19 cellular contexts compared by ENCODE assay signal in the genomic region with DNA sequence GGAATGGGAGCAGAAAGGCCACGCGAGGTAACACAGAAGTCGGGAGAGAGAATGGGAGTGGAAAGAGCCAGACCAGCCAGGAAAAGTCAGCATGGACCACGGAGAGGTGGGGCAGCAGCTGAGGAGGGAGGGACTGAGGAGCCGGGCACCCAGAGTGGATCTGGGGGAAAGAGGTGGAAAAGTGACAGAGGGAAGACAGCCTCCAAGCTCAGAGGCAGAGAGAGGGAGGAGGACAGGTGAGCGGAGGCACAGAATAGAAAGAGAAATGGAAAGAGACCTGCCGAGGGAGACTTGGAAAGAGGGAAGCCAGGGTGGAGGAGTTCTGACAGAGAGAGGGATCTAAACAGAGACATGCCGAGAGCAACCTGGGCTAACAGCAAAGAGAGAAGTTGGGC. TPM values are rescaled to one million over a fixed set of nuclear protein-coding genes. Genes with fewer than 3 reads are reported as not detected.
DNase-seq lines count a peak whose midpoint lies in the region; ATAC-seq and TF ChIP-seq lines count a peak whose summit lies in the region.
"Had no signal": no experiment of that assay in that cellular context is flagged by ENCODE, and none has a peak within 500 bp of the region (broad histone marks: within the 10 kb centered on the region; RNA-seq: fewer than 3 reads in every experiment).

No MANE protein-coding gene starts in this region.

- peaks cover 28% of the 10 kb centered on the region for H3K79me2 ChIP-seq in GM23338 (replicated peaks; ENCODE audit: insufficient read depth)

- H2AFZ ChIP-seq in GM23338 = no peak overlapping the region
- H2AFZ ChIP-seq: GM23248 had no signal

- H3F3A ChIP-seq in GM23338 (replicated peaks; ENCODE audit: low read depth) = peaks cover 6% of the 10 kb centered on the region; the same call in 1 of the 2 replicates

- no peak for TF ChIP-seq CTCF in GM23338 (conservative IDR thresholded peaks at IDR 0.05; ENCODE audit: low read depth in 2 of 2)
- TF ChIP-seq CTCF in body of pancreas (IDR thresholded peaks at IDR 0.05) = no peak
- TF ChIP-seq CTCF in brain microvascular endothelial cell (IDR thresholded peaks at IDR 0.05; ENCODE audit: low read depth, low read length, missing control alignments) = no peak

- intact Hi-C loops in body of pancreas (cut with DNase I) = no loop called here

- no peaks in the 10 kb centered on the region for H3K9me2 ChIP-seq in GM23338 (ENCODE audit: insufficient read depth)

- H4K20me1 ChIP-seq in GM23338 (replicated peaks; ENCODE audit: insufficient read depth) = peaks cover 12% of the 10 kb centered on the region

- no peak overlapping the region for H3K4me3 Mint-ChIP-seq in GM23338
- H3K4me3 Mint-ChIP-seq: activated naive CD4-positive, alpha-beta T cell treated with anti-CD3 and anti-CD28 coated beads for 36 hours; nephron; T-cell had no signal

- no peaks in the 10 kb centered on the region; the same call in 1 of the 2 replicates for H3K36me3 ChIP-seq in GM23338 (ENCODE audit: insufficient read depth)
- H3K36me3 ChIP-seq in body of pancreas (replicated peaks in 1 of 2; ENCODE audit: insufficient read depth in 1 of 2, low read depth in 2 of 2) = no peaks in the 10 kb centered on the region
- H3K36me3 ChIP-seq in iPS-18a (ENCODE audit: control insufficient read depth, low read depth, low read length) = peaks cover 17% of the 10 kb centered on the region
- H3K36me3 ChIP-seq in rectal smooth muscle tissue (ENCODE audit: control insufficient read depth, insufficient read depth, low read length) = no peaks in the 10 kb centered on the region
- no peaks in the 10 kb centered on the region for H3K36me3 ChIP-seq in brain microvascular endothelial cell (replicated peaks)

- H3K9me3 Mint-ChIP-seq in GM23338 = 0 out of 3 replicates have a peak, but pooled peaks cover 3% of the 10 kb centered on the region
- H3K9me3 Mint-ChIP-seq: activated naive CD4-positive, alpha-beta T cell treated with anti-CD3 and anti-CD28 coated beads for 36 hours; nephron; T-cell had no signal

- no peak overlapping the region for H3K27ac Mint-ChIP-seq in GM23338
- H3K27ac Mint-ChIP-seq: activated naive CD4-positive, alpha-beta T cell treated with anti-CD3 and anti-CD28 coated beads for 36 hours; nephron; T-cell had no signal

- no peak overlapping the region for H3K27ac ChIP-seq in GM23338 (ENCODE audit: low read depth)
- no peak overlapping the region for H3K27ac ChIP-seq in body of pancreas
- no peak overlapping the region for H3K27ac ChIP-seq in iPS-18a (ENCODE audit: low read length)
- H3K27ac ChIP-seq in rectal smooth muscle tissue (ENCODE audit: low read depth, low read length) = peak overlapping the region; percentile 1
- no peak overlapping the region for H3K27ac ChIP-seq in brain microvascular endothelial cell
- H3K27ac ChIP-seq: GM23248 had no signal

- H3K27me3 ChIP-seq in GM23338 (ENCODE audit: insufficient read depth) = no peaks in the 10 kb centered on the region
- peaks cover 0 to 6% of the 10 kb centered on the region in 2 donors for H3K27me3 ChIP-seq in body of pancreas
- H3K27me3 ChIP-seq in iPS-18a (ENCODE audit: control insufficient read depth, insufficient read depth, low read length) = no peaks in the 10 kb centered on the region
- H3K27me3 ChIP-seq in rectal smooth muscle tissue (ENCODE audit: control insufficient read depth, insufficient read depth, low read length) = no peaks in the 10 kb centered on the region
- H3K27me3 ChIP-seq in brain microvascular endothelial cell (replicated peaks) = peaks cover 27% of the 10 kb centered on the region

- DNase-seq in GM23338 (ENCODE audit: low spot score) (no peak), body of pancreas (no peak), brain microvascular endothelial cell (no peak), NCI-H2029 treated with DMSO at 0.1 percent for 48 hours (lab: John Stamatoyannopoulos, UW) (no peak)
- DNase-seq: activated naive CD4-positive, alpha-beta T cell treated with anti-CD3 and anti-CD28 coated beads for 36 hours; aorta; foreskin fibroblast; GM23248; NCI-H2081; NCI-H510A treated with DMSO at 0.1 percent for 48 hours; right cardiac atrium; T-cell had no signal

- H3K4me3 ChIP-seq in GM23338 (peak overlapping the region; percentile 83), body of pancreas (no peak overlapping the region), iPS-18a (ENCODE audit: low read length) (peak overlapping the region; percentile 68), rectal smooth muscle tissue (ENCODE audit: low read length) (peak overlapping the region; percentile 14), brain microvascular endothelial cell (ENCODE audit: low read depth, low read length) (no peak overlapping the region)
- H3K4me3 ChIP-seq: GM23248, K562, lung had no signal

- in situ Hi-C loops in brain microvascular endothelial cell (cut with HindIII; ENCODE audit: low pct_ligation_motif_present, low sequenced_read_pairs) = no loop called here

- 31 to 38% methylated on average over 8 of the region's 8 CpGs for WGBS in body of pancreas, 2 donors

- H3K9ac ChIP-seq in iPS-18a (ENCODE audit: low read length) = peak overlapping the region; percentile 8
- H3K9ac ChIP-seq in rectal smooth muscle tissue (ENCODE audit: low read length) = no peak overlapping the region
- H3K9ac ChIP-seq: GM23248 had no signal

- peaks cover 16% of the 10 kb centered on the region for H3K4me1 Mint-ChIP-seq in GM23338
- H3K4me1 Mint-ChIP-seq: T-cell had no signal

- peak overlapping the region; percentile 91 for H3K4me2 ChIP-seq in GM23338

- peaks cover 20% of the 10 kb centered on the region for H3K4me1 ChIP-seq in GM23338 (ENCODE audit: insufficient read depth)
- no peaks in the 10 kb centered on the region for H3K4me1 ChIP-seq in body of pancreas
- H3K4me1 ChIP-seq in iPS-18a (ENCODE audit: control insufficient read depth, low read depth, low read length) = peaks cover 10% of the 10 kb centered on the region
- H3K4me1 ChIP-seq in rectal smooth muscle tissue (ENCODE audit: control insufficient read depth, insufficient read depth, low read length) = peaks cover 5% of the 10 kb centered on the region

- ATAC-seq in GM23338 = no peak
- peak; percentile 7 for ATAC-seq in body of pancreas
- ATAC-seq in HG02763 (IDR thresholded peaks at IDR 0.05; ENCODE audit: unreplicated experiment) = no peak
- ATAC-seq in HG02885 (IDR thresholded peaks at IDR 0.05; ENCODE audit: poor library complexity, unreplicated experiment) = no peak
- ATAC-seq: K562, T-cell had no signal

- peaks cover 4% of the 10 kb centered on the region for H3K27me3 Mint-ChIP-seq in GM23338 (ENCODE audit: insufficient read depth, low read depth, poor library complexity)

- H3K9me3 ChIP-seq in body of pancreas (no peaks in the 10 kb centered on the region), iPS-18a (ENCODE audit: control insufficient read depth, low read depth, low read length) (no peaks in the 10 kb centered on the region)

- TF ChIP-seq POLR2A in body of pancreas (IDR thresholded peaks at IDR 0.05) = no peak

- peaks cover 16% of the 10 kb centered on the region for H3K36me3 Mint-ChIP-seq in GM23338 (ENCODE audit: low read depth)
- H3K36me3 Mint-ChIP-seq: T-cell had no signal

TF ChIP-seq in GM23338, 12 proteins besides CTCF, POLR2A, EP300 and RAD21:
- TF ChIP-seq, protein P1, sequence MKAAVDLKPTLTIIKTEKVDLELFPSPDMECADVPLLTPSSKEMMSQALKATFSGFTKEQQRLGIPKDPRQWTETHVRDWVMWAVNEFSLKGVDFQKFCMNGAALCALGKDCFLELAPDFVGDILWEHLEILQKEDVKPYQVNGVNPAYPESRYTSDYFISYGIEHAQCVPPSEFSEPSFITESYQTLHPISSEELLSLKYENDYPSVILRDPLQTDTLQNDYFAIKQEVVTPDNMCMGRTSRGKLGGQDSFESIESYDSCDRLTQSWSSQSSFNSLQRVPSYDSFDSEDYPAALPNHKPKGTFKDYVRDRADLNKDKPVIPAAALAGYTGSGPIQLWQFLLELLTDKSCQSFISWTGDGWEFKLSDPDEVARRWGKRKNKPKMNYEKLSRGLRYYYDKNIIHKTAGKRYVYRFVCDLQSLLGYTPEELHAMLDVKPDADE (IDR thresholded peaks at IDR 0.05) = no peak
- TF ChIP-seq EZH2phosphoT487 (IDR thresholded peaks at IDR 0.05; ENCODE audit: unreplicated experiment) = no peak

RNA-seq across cellular contexts. Expression of gene GRIK5, which starts 1.6 kb away (rescaled TPM):
- total RNA-seq in GM23338 (2014; rRNA removed; shearing (Covaris generic)) = 34.3 and 42.5 TPM in 2 replicates
- polyA plus RNA-seq in GM23338 (2016; fragmentation: Nextera tagmentation; extraction: Ambion mirVana) = 5.1 and 6.2 TPM in 2 replicates
- 1 to 10 TPM; 2.1 to 5.9 TPM for total RNA-seq in body of pancreas
- total RNA-seq: GM23248 had no signal
- polyA plus RNA-seq: GM23248 had no signal

RNA-seq across cellular contexts. Expression of gene ZNF574, which starts 7.6 kb away (rescaled TPM):
- 50.8 and 61.2 TPM in 2 replicates for total RNA-seq in GM23338 (2014; rRNA removed; shearing (Covaris generic))
- 18.7 and 19.4 TPM in 2 replicates for polyA plus RNA-seq in GM23338 (2016; fragmentation: Nextera tagmentation; extraction: Ambion mirVana)
- 10 to 100 TPM in 1 of 2 donors, 1 to 10 TPM in 1; 8.6 to 14.2 TPM for total RNA-seq in body of pancreas

Comparison
In these comparisons a context has a peak if more than half of its experiments do, and no peak if none do; other contexts are left out.
1. H3K4me3 ChIP-seq: peak in GM23338 (single experiment), iPS-18a (single experiment) and rectal smooth muscle tissue (single experiment); none in body of pancreas (0 of 2) and brain microvascular endothelial cell (single experiment).